ENCODE assay signal across 18 cellular contexts in the genomic region with DNA sequence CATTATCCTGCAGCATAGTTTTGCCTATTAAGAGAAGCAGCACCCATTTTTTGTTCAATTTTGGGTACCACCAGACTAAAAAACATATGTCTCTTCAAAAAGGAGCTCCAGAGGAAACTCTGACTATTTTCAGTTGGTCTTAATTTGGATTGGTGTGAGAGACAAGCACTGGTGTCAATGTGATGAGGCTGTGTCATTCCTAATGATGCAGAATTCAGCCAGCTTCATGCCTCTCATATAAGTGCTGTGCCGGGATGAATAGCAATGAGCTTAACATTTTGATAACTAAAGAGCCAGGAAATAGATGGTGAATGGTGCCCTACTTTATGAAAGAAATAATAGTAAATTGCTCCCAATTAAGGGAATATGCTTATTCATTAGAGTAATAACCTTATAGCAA. TPM values are rescaled to one million over a fixed set of nuclear protein-coding genes. Genes with fewer than 3 reads are reported as not detected.
"Had no signal": no experiment of that assay in that cellular context is flagged by ENCODE, and none has a peak within 500 bp of the region (broad histone marks: within the 10 kb centered on the region; RNA-seq: fewer than 3 reads in every experiment).

No MANE protein-coding gene starts in this region.

- H3K9me3 ChIP-seq: left lung, pancreas had no signal

- H3K27ac ChIP-seq: coronary artery, left lung, pancreas had no signal

- DNase-seq: central memory CD4-positive, alpha-beta T cell; effector CD8-positive, alpha-beta T cell; immature natural killer cell; natural killer cell; nucleus accumbens; pancreas; small intestine; stimulated activated CD4-positive, alpha-beta T cell treated with anti-CD3 and anti-CD28 coated beads, Interleukin-2, amount 100 ng/mL, for 48 hours; stimulated activated naive CD4-positive, alpha-beta T cell treated with Interleukin-2 at 50 U/mL for 16 hours had no signal

- H3K36me3 ChIP-seq: pancreas had no signal

- H3K4me3 ChIP-seq: coronary artery, left lung, lung, pancreas had no signal

- H3K27me3 ChIP-seq: left lung, pancreas had no signal

- H3K4me1 ChIP-seq: pancreas had no signal

RNA-seq across cellular contexts. Expression of gene PLA1A, which starts 46.8 kb away (rescaled TPM):
- total RNA-seq: neural crest cell, progenitor cell of endocrine pancreas had no signal
- polyA plus RNA-seq: fibroblast of lung, immature natural killer cell, keratinocyte had no signal

RNA-seq across cellular contexts. Expression of gene CFAP91, which starts 58.3 kb away (rescaled TPM):
- total RNA-seq: chondrocyte, dermis microvascular lymphatic vessel endothelial cell had no signal
- polyA plus RNA-seq: immature natural killer cell, keratinocyte had no signal
